ENCODE assay signal across 8 cellular contexts in genomic region chr12:93441111-93441616, GRCh38.
DNase-seq lines count a peak whose midpoint lies in the region; TF ChIP-seq lines count a peak whose summit lies in the region.

No MANE protein-coding gene starts in this region.

- no peaks in the 10 kb centered on the region for H3K27me3 ChIP-seq in OCI-LY1 (ENCODE audit: insufficient read depth, low read length)
- no peaks in the 10 kb centered on the region for H3K27me3 ChIP-seq in parathyroid adenoma (ENCODE audit: control insufficient read depth, insufficient read depth, low read length)

- H3K9me3 ChIP-seq in OCI-LY1 (ENCODE audit: low read length) (no peaks in the 10 kb centered on the region), parathyroid adenoma (ENCODE audit: control insufficient read depth, low read length) (no peaks in the 10 kb centered on the region)

- TF ChIP-seq CTCF in OCI-LY1 (IDR thresholded peaks at IDR 0.05; ENCODE audit: low read length), result no peak
- TF ChIP-seq CTCF in parathyroid adenoma (IDR thresholded peaks at IDR 0.05), result no peak

- H4K20me1 ChIP-seq in OCI-LY1 (ENCODE audit: insufficient read depth, low read length), result 0 out of 2 replicates have a peak, but pooled peaks cover 4% of the 10 kb centered on the region

- H3K4me2 ChIP-seq in OCI-LY1 (ENCODE audit: low read length) (peak overlapping the region; percentile 91), parathyroid adenoma (ENCODE audit: low read length) (peak overlapping the region; percentile 79)

- no peak overlapping the region for H3K27ac ChIP-seq in OCI-LY1 (ENCODE audit: low read depth, low read length, poor library complexity, severe bottlenecking)
- peak overlapping the region; percentile 80 for H3K27ac ChIP-seq in parathyroid adenoma

- H3K4me3 ChIP-seq in OCI-LY1 (ENCODE audit: low read depth, low read length, poor library complexity, severe bottlenecking) (peak overlapping the region; percentile 89), parathyroid adenoma (ENCODE audit: low read depth, low read length) (peak overlapping the region; percentile 80)

- H2AFZ ChIP-seq in OCI-LY1 (ENCODE audit: low read length), result no peak overlapping the region
- H2AFZ ChIP-seq in parathyroid adenoma, result peak overlapping the region; percentile 86

- H3K79me2 ChIP-seq in OCI-LY1 (ENCODE audit: insufficient read depth, low read length), result peaks cover 50% of the 10 kb centered on the region
- H3K79me2 ChIP-seq in parathyroid adenoma, result peaks cover 39% of the 10 kb centered on the region

- no peaks in the 10 kb centered on the region for H3K9me2 ChIP-seq in OCI-LY1 (ENCODE audit: low read depth, low read length)

- no peaks in the 10 kb centered on the region for H3F3A ChIP-seq in OCI-LY1 (ENCODE audit: insufficient read depth, low read length)

- H3K4me1 ChIP-seq in OCI-LY1 (ENCODE audit: insufficient read depth, low read length, severe bottlenecking) (peaks cover 59% of the 10 kb centered on the region), parathyroid adenoma (peaks cover 3% of the 10 kb centered on the region)

- DNase-seq in NCI-H2227 (lab: John Stamatoyannopoulos, UW; ENCODE audit: unreplicated experiment) (peak; percentile 67), NCI-H2227 treated with DMSO at 0.1 percent for 48 hours (lab: John Stamatoyannopoulos, UW) (no peak), activated gamma-delta T cell treated with Interleukin-2 at 50 U/mL for 16 hours (peak; percentile 33), globus pallidus (ENCODE audit: low spot score) (peak; percentile 11), kidney glomerular epithelial cell (lab: John Stamatoyannopoulos, UW) (no peak), NCI-H524 (lab: John Stamatoyannopoulos, UW) (no peak)

- no peaks in the 10 kb centered on the region for H3K36me3 ChIP-seq in OCI-LY1 (ENCODE audit: insufficient read depth, low read length)
- H3K36me3 ChIP-seq in parathyroid adenoma (ENCODE audit: control insufficient read depth, insufficient read depth, low read length), result no peaks in the 10 kb centered on the region

- H3K9ac ChIP-seq in OCI-LY1 (ENCODE audit: low read length) (peak overlapping the region; percentile 93), parathyroid adenoma (peak overlapping the region; percentile 73)

Comparison
In these comparisons a context has a peak if more than half of its experiments do, and no peak if none do; other contexts are left out.
1. DNase-seq: peak in NCI-H2227 (single experiment), activated gamma-delta T cell treated with Interleukin-2 at 50 U/mL for 16 hours (single experiment) and globus pallidus (single experiment); none in NCI-H2227 treated with DMSO at 0.1 percent for 48 hours (single experiment), kidney glomerular epithelial cell (single experiment) and NCI-H524 (0 of 2).